1 cellular context compared by ENCODE assay signal in the genomic region with DNA sequence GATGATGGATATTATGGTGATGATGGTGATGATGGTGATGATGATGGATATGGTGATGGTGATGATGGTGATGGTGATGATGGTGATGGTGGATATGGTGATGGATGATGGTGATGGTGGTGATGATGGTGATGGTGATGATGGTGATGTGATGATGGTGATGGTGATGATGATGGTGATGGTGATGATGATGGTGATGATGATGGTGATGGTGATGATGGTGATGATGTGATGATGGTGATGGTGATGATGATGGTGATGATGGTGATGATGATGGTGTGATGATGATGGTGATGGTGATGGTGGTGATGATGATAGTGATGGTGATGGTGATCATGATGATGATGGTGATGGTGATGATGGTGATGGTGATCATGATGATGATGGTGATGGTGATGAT.
A peak's percentile ranks its signal among the peaks of the same experiment; 100 is the strongest.
TF ChIP-seq lines count a peak whose summit lies in the region.

No MANE protein-coding gene starts in this region.

TF ChIP-seq in HEK293, 187 proteins besides CTCF, POLR2A, EP300 and RAD21:
- TF ChIP-seq, protein P1, sequence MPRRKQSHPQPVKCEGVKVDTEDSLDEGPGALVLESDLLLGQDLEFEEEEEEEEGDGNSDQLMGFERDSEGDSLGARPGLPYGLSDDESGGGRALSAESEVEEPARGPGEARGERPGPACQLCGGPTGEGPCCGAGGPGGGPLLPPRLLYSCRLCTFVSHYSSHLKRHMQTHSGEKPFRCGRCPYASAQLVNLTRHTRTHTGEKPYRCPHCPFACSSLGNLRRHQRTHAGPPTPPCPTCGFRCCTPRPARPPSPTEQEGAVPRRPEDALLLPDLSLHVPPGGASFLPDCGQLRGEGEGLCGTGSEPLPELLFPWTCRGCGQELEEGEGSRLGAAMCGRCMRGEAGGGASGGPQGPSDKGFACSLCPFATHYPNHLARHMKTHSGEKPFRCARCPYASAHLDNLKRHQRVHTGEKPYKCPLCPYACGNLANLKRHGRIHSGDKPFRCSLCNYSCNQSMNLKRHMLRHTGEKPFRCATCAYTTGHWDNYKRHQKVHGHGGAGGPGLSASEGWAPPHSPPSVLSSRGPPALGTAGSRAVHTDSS (tag by site-specific recombination; IDR thresholded peaks at IDR 0.05) = peak; percentile 97
- TF ChIP-seq ZNF114 (tag by site-specific recombination; IDR thresholded peaks at IDR 0.05) = 0 out of 2 replicates have a peak, but pooled peaks have one; percentile 45
